Comparison of ENCODE assay signal across 8 cellular contexts in genomic region chr7:90346326-90347125, GRCh38. TPM values are rescaled to one million over a fixed set of nuclear protein-coding genes. Genes with fewer than 3 reads are reported as not detected.
A peak's percentile ranks its signal among the peaks of the same experiment; 100 is the strongest.
DNase-seq lines count a peak whose midpoint lies in the region; ATAC-seq and FAIRE-seq lines count a peak whose summit lies in the region.

Gene GTPBP10 (plus strand): TSS chr7:90346716. CDS start chr7:90346742, 26 bp downstream.

- no peaks in the 10 kb centered on the region for H3K4me1 ChIP-seq in endocrine pancreas (ENCODE audit: control insufficient read depth, insufficient read depth, low read length)
- peaks cover 3% of the 10 kb centered on the region for H3K4me1 ChIP-seq in mesendoderm (ENCODE audit: control insufficient read depth, low read depth, low read length)

- H2BK15ac ChIP-seq in mesendoderm (replicated peaks; ENCODE audit: low read depth), result no peak within 1 kb of the TSS

- H3K27ac ChIP-seq in mesendoderm (ENCODE audit: low read depth, low read length), result no peak within 1 kb of the TSS

- H3K56ac ChIP-seq in mesendoderm (ENCODE audit: low read length), result peak within 1 kb of the TSS; percentile 87

- H3K4me3 ChIP-seq in endocrine pancreas (ENCODE audit: control insufficient read depth, insufficient read depth, low read length) (peak within 1 kb of the TSS; percentile 89), mesendoderm (ENCODE audit: low read length) (peak within 1 kb of the TSS; percentile 91)

- DNase-seq in Caki2 (ENCODE audit: low read depth) (peak; percentile 90), HTR-8/SVneo (ENCODE audit: insufficient read length, low spot score) (peak; percentile 79), NOMO-1 treated with DMSO at 0.1 percent for 48 hours (lab: John Stamatoyannopoulos, UW; ENCODE audit: unreplicated experiment) (peak; percentile 100), mesendoderm (peak; percentile 97)
- DNase-seq in activated CD8-positive, alpha-beta memory T cell treated with anti-CD3 and anti-CD28 coated beads for 48 hours (ENCODE audit: low read depth in 2 of 3, low spot score in 2 of 3), result peak; percentile 85 to 90 (median 90)
- peak; percentile 90 for DNase-seq in stimulated activated CD8-positive, alpha-beta memory T cell treated with anti-CD3 and anti-CD28 coated beads, Interleukin-15, amount 100 ng/mL, for 1 hour (ENCODE audit: low read depth)

- H2BK5ac ChIP-seq in mesendoderm (ENCODE audit: low read length), result no peak within 1 kb of the TSS

- H3K36me3 ChIP-seq in endocrine pancreas (ENCODE audit: control insufficient read depth, insufficient read depth, low read length) (no peaks in the 10 kb centered on the region), mesendoderm (ENCODE audit: control insufficient read depth, insufficient read depth, low read length) (no peaks in the 10 kb centered on the region)

- H4K5ac ChIP-seq in mesendoderm (ENCODE audit: low read length), result peak within 1 kb of the TSS; percentile 71

- peak within 1 kb of the TSS; percentile 68 for H4K8ac ChIP-seq in mesendoderm (ENCODE audit: low read depth, low read length)

- peaks cover 12% of the 10 kb centered on the region for H3K79me2 ChIP-seq in mesendoderm (ENCODE audit: control insufficient read depth, insufficient read depth, low read length)

- in situ Hi-C loops in Caki2 (cut with HindIII; ENCODE audit: low pct_unique_long_range_greater_than_20kb, low sequenced_read_pairs), result no loop called here

- H3K4ac ChIP-seq in mesendoderm (ENCODE audit: low read depth, low read length), result peak within 1 kb of the TSS; percentile 22

- H2BK120ac ChIP-seq in mesendoderm (ENCODE audit: low read depth, low read length), result no peak within 1 kb of the TSS

- H3K9me3 ChIP-seq in endocrine pancreas (ENCODE audit: control insufficient read depth, low read length), result no peaks in the 10 kb centered on the region

- H3K79me1 ChIP-seq in mesendoderm (ENCODE audit: low read length), result peaks cover 10% of the 10 kb centered on the region

- no CpG with 5 or more reads among the region's 38 CpGs for WGBS in mesendoderm (ENCODE audit: extremely low coverage, insufficient coverage, low lambda C conversion rate)

- peak within 1 kb of the TSS; percentile 54 for H3K23ac ChIP-seq in mesendoderm (ENCODE audit: low read length)

- peak within 1 kb of the TSS; percentile 42 for H3K18ac ChIP-seq in mesendoderm (ENCODE audit: low read length)

- no peak within 1 kb of the TSS for H2AK5ac ChIP-seq in mesendoderm (ENCODE audit: low read length)

- FAIRE-seq in HTR-8/SVneo (lab: Jason Lieb, UNC), result peak; percentile 62

- H3K9ac ChIP-seq in endocrine pancreas (ENCODE audit: control insufficient read depth, insufficient read depth, low read length) (peak within 1 kb of the TSS; percentile 89), mesendoderm (ENCODE audit: low read length) (peak within 1 kb of the TSS; percentile 84)

- ATAC-seq in GM21367 (IDR thresholded peaks at IDR 0.05; ENCODE audit: unreplicated experiment), result peak; percentile 97

- no peaks in the 10 kb centered on the region for H3K27me3 ChIP-seq in endocrine pancreas (ENCODE audit: control insufficient read depth, insufficient read depth, low read length)
- no peaks in the 10 kb centered on the region for H3K27me3 ChIP-seq in mesendoderm (ENCODE audit: insufficient read depth, low read length, poor library complexity)

- H3K4me2 ChIP-seq in mesendoderm (ENCODE audit: low read length), result peak within 1 kb of the TSS; percentile 64

RNA-seq across cellular contexts. Expression of gene GTPBP10, which starts in this region (rescaled TPM):
- 9.3 and 30.8 TPM in 2 replicates for total RNA-seq in Caki2 (2014; rRNA removed; shearing (Covaris generic); ENCODE audit: low replicate concordance)
- polyA plus RNA-seq in mesendoderm (2013, experiment 1 of 2), result 20.6 TPM
- 21.0 TPM for polyA plus RNA-seq in mesendoderm (2013, experiment 2 of 2)
